Comparison of ENCODE assay signal across 1 cellular context in the genomic region with DNA sequence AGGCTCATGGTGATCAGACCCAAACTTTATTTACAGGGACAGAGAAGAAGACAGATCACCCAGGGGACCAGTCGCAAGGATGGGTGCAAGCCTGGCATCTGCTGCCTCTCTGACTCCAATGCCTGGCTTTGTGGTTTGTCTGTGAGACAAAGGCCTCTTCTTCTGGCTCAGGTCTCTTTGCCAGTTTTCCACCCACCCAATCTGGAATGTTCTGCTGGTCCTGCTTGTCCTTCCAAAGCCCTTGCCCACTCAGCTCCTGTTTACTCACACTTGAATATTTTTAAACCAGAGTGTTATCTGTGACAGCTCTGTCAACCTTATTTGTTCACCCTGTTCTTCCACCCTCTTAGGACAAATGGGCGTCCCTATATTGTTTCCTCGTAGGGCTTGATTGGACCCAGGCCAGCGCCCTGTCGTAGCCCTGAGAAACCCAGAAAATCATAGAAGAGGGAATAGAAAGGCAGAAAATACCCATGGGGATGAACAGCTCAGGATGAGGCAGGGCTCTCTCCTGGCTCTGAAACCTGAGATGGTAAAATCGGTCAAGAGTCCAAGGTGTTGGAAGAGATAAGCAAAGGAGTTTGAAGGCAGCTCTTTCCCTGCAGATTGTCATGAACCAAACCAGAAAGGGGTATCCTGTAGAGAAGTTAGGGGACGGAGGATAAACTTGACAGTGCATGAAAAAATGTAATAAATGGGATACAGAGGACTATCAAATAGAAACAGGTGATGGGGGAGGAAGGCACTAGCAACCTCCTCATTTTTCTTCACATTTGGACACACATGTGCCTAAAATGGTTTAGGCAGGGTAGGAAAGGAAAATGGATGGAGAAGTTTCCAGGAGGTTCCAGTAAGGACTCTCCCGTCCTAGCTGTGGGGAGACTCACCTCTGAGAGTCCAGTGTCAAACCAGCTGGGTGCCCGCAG.
TF ChIP-seq lines count a peak whose summit lies in the region.

No MANE protein-coding gene starts in this region.

TF ChIP-seq in K562, 482 proteins besides CTCF, POLR2A, EP300 and RAD21 (continued from another document and continues in another):
- no peak for TF ChIP-seq RUNX1 (IDR thresholded peaks at IDR 0.05; ENCODE audit: low read depth)
- no peak for TF ChIP-seq XRCC5 (IDR thresholded peaks at IDR 0.05; ENCODE audit: low read depth, low read length)
- TF ChIP-seq U2AF2 (optimal IDR thresholded peaks at IDR 0.05; ENCODE audit: low read depth, low read length) = no peak
- no peak for TF ChIP-seq ZNF232 (CRISPR knock-in tag; IDR thresholded peaks at IDR 0.05)
- 0 out of 2 replicates have a peak, but pooled peaks have one; percentile 47 for TF ChIP-seq LCOR (CRISPR knock-in tag; IDR thresholded peaks at IDR 0.05)
- TF ChIP-seq ARHGAP35 (IDR thresholded peaks at IDR 0.05; ENCODE audit: partially characterized antibody) = no peak
- no peak for TF ChIP-seq SREBF2 (CRISPR knock-in tag; IDR thresholded peaks at IDR 0.05)
- no peak for TF ChIP-seq KDM4B (IDR thresholded peaks at IDR 0.05; ENCODE audit: borderline replicate concordance in 2 of 2, low read depth in 1 of 2)
- TF ChIP-seq STAT6 (CRISPR knock-in tag; IDR thresholded peaks at IDR 0.05) = no peak
- no peak for TF ChIP-seq HEY1 (CRISPR knock-in tag; IDR thresholded peaks at IDR 0.05; ENCODE audit: borderline replicate concordance)
- no peak for TF ChIP-seq MCM2 (IDR thresholded peaks at IDR 0.05; ENCODE audit: low read depth)
- TF ChIP-seq, protein P1, sequence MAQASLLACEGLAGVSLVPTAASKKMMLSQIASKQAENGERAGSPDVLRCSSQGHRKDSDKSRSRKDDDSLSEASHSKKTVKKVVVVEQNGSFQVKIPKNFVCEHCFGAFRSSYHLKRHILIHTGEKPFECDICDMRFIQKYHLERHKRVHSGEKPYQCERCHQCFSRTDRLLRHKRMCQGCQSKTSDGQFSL (CRISPR knock-in tag; IDR thresholded peaks at IDR 0.05) = no peak
- TF ChIP-seq, protein P1 (tag; IDR thresholded peaks at IDR 0.05) = no peak
- TF ChIP-seq ZNF408 (CRISPR knock-in tag; IDR thresholded peaks at IDR 0.05; ENCODE audit: low read depth) = no peak
- no peak for TF ChIP-seq ZNF764 (CRISPR knock-in tag; IDR thresholded peaks at IDR 0.05; ENCODE audit: low read depth)
- TF ChIP-seq CTBP1 (IDR thresholded peaks at IDR 0.05; ENCODE audit: borderline replicate concordance) = peak; percentile 76
- no peak for TF ChIP-seq HDAC3 (IDR thresholded peaks at IDR 0.05; ENCODE audit: borderline replicate concordance, partially characterized antibody)
- TF ChIP-seq NUFIP1 (IDR thresholded peaks at IDR 0.05; ENCODE audit: partially characterized antibody) = no peak
- TF ChIP-seq IRF2 (CRISPR knock-in tag; IDR thresholded peaks at IDR 0.05) = no peak
- TF ChIP-seq MNT (conservative IDR thresholded peaks at IDR 0.05) = no peak
- TF ChIP-seq NEUROD1 (IDR thresholded peaks at IDR 0.05; ENCODE audit: borderline replicate concordance, low read depth, low read length, partially characterized antibody) = peak; percentile 50
- no peak for TF ChIP-seq VEZF1 (CRISPR knock-in tag; IDR thresholded peaks at IDR 0.05)
- TF ChIP-seq FOXA1 (IDR thresholded peaks at IDR 0.05; ENCODE audit: borderline replicate concordance) = no peak
- no peak for TF ChIP-seq CREB1 (IDR thresholded peaks at IDR 0.05)
- TF ChIP-seq CREB1 (CRISPR knock-in tag; IDR thresholded peaks at IDR 0.05) = 0 out of 2 replicates have a peak, but pooled peaks have one; percentile 22
- TF ChIP-seq, protein P2, sequence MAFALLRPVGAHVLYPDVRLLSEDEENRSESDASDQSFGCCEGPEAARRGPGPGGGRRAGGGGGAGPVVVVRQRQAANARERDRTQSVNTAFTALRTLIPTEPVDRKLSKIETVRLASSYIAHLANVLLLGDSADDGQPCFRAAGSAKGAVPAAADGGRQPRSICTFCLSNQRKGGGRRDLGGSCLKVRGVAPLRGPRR (CRISPR knock-in tag; IDR thresholded peaks at IDR 0.05) = no peak
- TF ChIP-seq PKNOX1 (IDR thresholded peaks at IDR 0.05) = 0 out of 2 replicates have a peak, but pooled peaks have one; percentile 5
- peak; percentile 94 for TF ChIP-seq TCF3 (CRISPR knock-in tag; IDR thresholded peaks at IDR 0.05)
- TF ChIP-seq, protein P3, sequence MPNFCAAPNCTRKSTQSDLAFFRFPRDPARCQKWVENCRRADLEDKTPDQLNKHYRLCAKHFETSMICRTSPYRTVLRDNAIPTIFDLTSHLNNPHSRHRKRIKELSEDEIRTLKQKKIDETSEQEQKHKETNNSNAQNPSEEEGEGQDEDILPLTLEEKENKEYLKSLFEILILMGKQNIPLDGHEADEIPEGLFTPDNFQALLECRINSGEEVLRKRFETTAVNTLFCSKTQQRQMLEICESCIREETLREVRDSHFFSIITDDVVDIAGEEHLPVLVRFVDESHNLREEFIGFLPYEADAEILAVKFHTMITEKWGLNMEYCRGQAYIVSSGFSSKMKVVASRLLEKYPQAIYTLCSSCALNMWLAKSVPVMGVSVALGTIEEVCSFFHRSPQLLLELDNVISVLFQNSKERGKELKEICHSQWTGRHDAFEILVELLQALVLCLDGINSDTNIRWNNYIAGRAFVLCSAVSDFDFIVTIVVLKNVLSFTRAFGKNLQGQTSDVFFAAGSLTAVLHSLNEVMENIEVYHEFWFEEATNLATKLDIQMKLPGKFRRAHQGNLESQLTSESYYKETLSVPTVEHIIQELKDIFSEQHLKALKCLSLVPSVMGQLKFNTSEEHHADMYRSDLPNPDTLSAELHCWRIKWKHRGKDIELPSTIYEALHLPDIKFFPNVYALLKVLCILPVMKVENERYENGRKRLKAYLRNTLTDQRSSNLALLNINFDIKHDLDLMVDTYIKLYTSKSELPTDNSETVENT (CRISPR knock-in tag; IDR thresholded peaks at IDR 0.05) = no peak
- TF ChIP-seq ZZZ3 (IDR thresholded peaks at IDR 0.05) = no peak
- no peak for TF ChIP-seq MIER1 (IDR thresholded peaks at IDR 0.05; ENCODE audit: low read depth)
- no peak for TF ChIP-seq MXI1 (IDR thresholded peaks at IDR 0.05; ENCODE audit: low read depth, low read length)
- TF ChIP-seq ZBTB26 (CRISPR knock-in tag; IDR thresholded peaks at IDR 0.05) = no peak
- TF ChIP-seq ZNF263 (CRISPR knock-in tag; IDR thresholded peaks at IDR 0.05; ENCODE audit: borderline replicate concordance) = no peak
- TF ChIP-seq ZSCAN29 (IDR thresholded peaks at IDR 0.05) = no peak
- no peak for TF ChIP-seq ZNF584 (CRISPR knock-in tag; IDR thresholded peaks at IDR 0.05; ENCODE audit: low read depth)
- no peak for TF ChIP-seq ZNF140 (CRISPR knock-in tag; IDR thresholded peaks at IDR 0.05)
- TF ChIP-seq ZNF609 (CRISPR knock-in tag; IDR thresholded peaks at IDR 0.05; ENCODE audit: borderline replicate concordance) = 0 out of 2 replicates have a peak, but pooled peaks have one; percentile 47
- TF ChIP-seq DLX4 (CRISPR knock-in tag; IDR thresholded peaks at IDR 0.05) = no peak
- TF ChIP-seq HMGN3 (IDR thresholded peaks at IDR 0.05; ENCODE audit: borderline replicate concordance, extremely low read depth, insufficient read length, low read depth, low read length) = no peak
- TF ChIP-seq ETV1 (tag; conservative IDR thresholded peaks at IDR 0.05; ENCODE audit: low read depth) = no peak
- TF ChIP-seq ARID1B (IDR thresholded peaks at IDR 0.05) = peak; percentile 96
- TF ChIP-seq ZNF184 (CRISPR knock-in tag; IDR thresholded peaks at IDR 0.05) = no peak
- peak; percentile 46; the same call in 1 of the 2 replicates for TF ChIP-seq RNF2 (IDR thresholded peaks at IDR 0.05)
- TF ChIP-seq BCOR (IDR thresholded peaks at IDR 0.05) = no peak
